In the genomic region with DNA sequence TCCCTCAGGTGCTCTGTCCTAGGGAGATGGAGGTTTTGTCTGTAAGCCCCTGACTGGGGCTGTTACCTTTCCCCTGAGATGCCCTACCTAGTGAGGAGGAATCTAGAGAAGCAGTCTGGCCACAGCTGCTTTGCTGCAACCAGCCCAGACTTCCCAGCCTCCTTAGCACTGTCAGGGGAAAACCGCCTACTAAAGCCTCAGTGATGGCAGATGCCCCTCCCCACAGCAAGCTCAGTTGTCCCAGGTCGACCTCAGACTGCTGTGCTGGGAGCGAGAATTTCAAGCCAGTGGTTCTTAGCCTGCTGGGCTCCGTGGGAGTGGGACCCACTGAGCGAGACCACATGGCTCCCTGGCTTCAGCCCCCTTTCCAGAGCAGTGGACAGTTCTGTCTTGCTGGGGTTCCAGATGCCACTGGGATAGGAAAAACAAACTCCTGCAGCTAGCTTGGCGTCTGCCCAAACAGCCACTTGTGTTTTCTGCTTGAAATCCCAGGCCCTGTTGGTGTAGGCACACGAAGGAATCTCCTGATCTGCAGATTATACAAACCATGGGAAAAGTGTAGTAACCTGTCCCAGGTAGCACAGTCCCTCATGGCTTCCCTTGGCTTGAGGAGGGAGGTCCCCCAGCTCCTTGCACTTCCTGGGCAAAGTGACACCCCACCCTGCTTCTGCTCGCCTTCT, we compare ENCODE assay signal across 22 cellular contexts.
"Had no signal": no experiment of that assay in that cellular context is flagged by ENCODE, and none has a peak within 500 bp of the region (broad histone marks: within the 10 kb centered on the region; RNA-seq: fewer than 3 reads in every experiment).

No MANE protein-coding gene starts in this region.

- H3K9me3 ChIP-seq: colonic mucosa, gastrocnemius medialis, ovary, upper lobe of right lung had no signal

- H3K27me3 ChIP-seq: colonic mucosa, gastrocnemius medialis, ovary, right atrium auricular region had no signal

- H3K36me3 ChIP-seq: breast epithelium, colonic mucosa, esophagus muscularis mucosa, gastrocnemius medialis, left ventricle myocardium inferior, ovary, right atrium auricular region, upper lobe of right lung had no signal

- H3K4me3 ChIP-seq: breast epithelium, colonic mucosa, dorsolateral prefrontal cortex, esophagus muscularis mucosa, gastrocnemius medialis, left ventricle myocardium inferior, ovary, psoas muscle, right atrium auricular region, upper lobe of right lung had no signal

- ATAC-seq: activated CD8-positive, alpha-beta T cell treated with anti-CD3 and anti-CD28 coated beads, Interleukin-2, amount 10 ng/mL, durations not matched to agents 7 days and 5 days; effector memory CD8-positive, alpha-beta T cell; gastrocnemius medialis; natural killer cell; psoas muscle; stimulated activated naive CD8-positive, alpha-beta T cell treated with anti-CD3 and anti-CD28 coated beads, Interleukin-15, Interleukin-2, amounts not matched to agents 100 U/mL and 50 U/mL, for 24 hours; upper lobe of right lung had no signal

- DNase-seq: activated CD4-positive, alpha-beta T cell treated with anti-CD3 and anti-CD28 coated beads, Interleukin-2, amount 10 ng/mL, durations not matched to agents 7 days and 5 days; activated CD4-positive, CD25-positive, alpha-beta regulatory T cell treated with anti-CD3 and anti-CD28 coated beads, Interleukin-2, amount 50 U/mL, for 72 hours; activated CD8-positive, alpha-beta T cell treated with anti-CD3 and anti-CD28 coated beads, Interleukin-2, amount 10 ng/mL, durations not matched to agents 7 days and 5 days; activated gamma-delta T cell treated with Interleukin-2 at 50 U/mL for 16 hours; aorta; colonic mucosa; dorsolateral prefrontal cortex; effector memory CD8-positive, alpha-beta T cell; gastrocnemius medialis; hypothalamus; left ventricle myocardium inferior; midbrain; natural killer cell; ovary; psoas muscle; stimulated activated CD4-positive, alpha-beta T cell treated with anti-CD3 and anti-CD28 coated beads, Interleukin-4, amount 100 ng/mL, for 4 hours; stimulated activated naive CD8-positive, alpha-beta T cell treated with anti-CD3 and anti-CD28 coated beads, Interleukin-15, Interleukin-2, amounts not matched to agents 100 U/mL and 50 U/mL, for 24 hours; upper lobe of right lung had no signal

- H3K27ac ChIP-seq: breast epithelium, colonic mucosa, dorsolateral prefrontal cortex, esophagus muscularis mucosa, gastrocnemius medialis, left ventricle myocardium inferior, ovary, psoas muscle, right atrium auricular region, upper lobe of right lung, VCaP had no signal

- H3K4me1 ChIP-seq: breast epithelium, colonic mucosa, esophagus muscularis mucosa, gastrocnemius medialis, left ventricle myocardium inferior, psoas muscle, right atrium auricular region, upper lobe of right lung had no signal
